8 cellular contexts compared by ENCODE assay signal in the genomic region with DNA sequence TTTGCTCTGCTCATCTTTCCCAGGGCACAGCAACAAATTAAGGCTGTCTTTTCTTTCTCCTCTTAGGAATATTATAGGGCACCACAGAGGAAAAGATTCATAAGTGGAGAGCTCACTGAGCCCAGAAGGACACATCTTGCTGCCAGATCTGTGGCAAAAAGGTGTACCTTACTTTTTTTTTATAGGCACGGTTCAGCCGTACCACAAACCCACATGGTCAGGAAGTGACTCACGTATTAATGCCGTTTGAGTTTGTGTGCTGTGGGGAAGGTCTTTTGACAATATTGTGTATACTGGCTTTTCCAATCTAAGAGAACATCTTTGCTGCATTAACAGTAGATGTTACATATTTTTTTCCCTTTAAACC. TPM values are rescaled to one million over a fixed set of nuclear protein-coding genes. Genes with fewer than 3 reads are reported as not detected.
DNase-seq lines count a peak whose midpoint lies in the region; ATAC-seq lines count a peak whose summit lies in the region.

No MANE protein-coding gene starts in this region.

- H3K36me3 Mint-ChIP-seq in T-helper 17 cell (ENCODE audit: low read depth), result no peaks in the 10 kb centered on the region

- peak overlapping the region; percentile 86 for H3K4me3 Mint-ChIP-seq in T-helper 17 cell

- ATAC-seq in GM21360 (IDR thresholded peaks at IDR 0.05; ENCODE audit: unreplicated experiment) (peak; percentile 55), HG03571 (IDR thresholded peaks at IDR 0.05; ENCODE audit: unreplicated experiment) (peak; percentile 43), T-helper 17 cell (peak; percentile 72)

- H3K27me3 Mint-ChIP-seq in T-helper 17 cell, result no peaks in the 10 kb centered on the region

- DNase-seq in Daoy (ENCODE audit: low read depth) (peak; percentile 85), T-helper 17 cell (peak; percentile 19 to 50 (median 20)), renal cortical epithelial cell (ENCODE audit: low read depth) (peak; percentile 87), iPS-NIHi11 (ENCODE audit: low spot score) (no peak), NCI-H82 treated with DMSO at 0.1 percent for 48 hours (lab: John Stamatoyannopoulos, UW; ENCODE audit: unreplicated experiment) (no peak)

- peak overlapping the region; percentile 97 for H3K27ac Mint-ChIP-seq in T-helper 17 cell

- H3K27ac ChIP-seq in cingulate gyrus (ENCODE audit: low read depth, low read length), result peak overlapping the region; percentile 97

- H3K9me3 ChIP-seq in T-helper 17 cell (ENCODE audit: control insufficient read depth, low read length, poor library complexity, severe bottlenecking), result no peaks in the 10 kb centered on the region

- peaks cover 56% of the 10 kb centered on the region for H3K4me1 Mint-ChIP-seq in T-helper 17 cell

RNA-seq across cellular contexts. Expression of gene PAQR8, which starts 28.4 kb away (rescaled TPM):
- 4.1 and 4.2 TPM in 2 replicates for total RNA-seq in Daoy (2014; rRNA removed; shearing (Covaris generic))
- 1 to 10 TPM; 3.6 to 7.7 TPM for total RNA-seq in T-helper 17 cell
- total RNA-seq in renal cortical epithelial cell, result 3.6 and 3.8 TPM in 2 replicates

RNA-seq across cellular contexts. Expression of gene EFHC1, which starts 29.8 kb away (rescaled TPM):
- 16.2 and 20.4 TPM in 2 replicates for total RNA-seq in Daoy (2014; rRNA removed; shearing (Covaris generic))
- total RNA-seq in T-helper 17 cell (1 to 10 TPM; 5.3 to 7.5 TPM), renal cortical epithelial cell (19.6 and 50.2 TPM in 2 replicates)

Comparison
In these comparisons a context has a peak if more than half of its experiments do, and no peak if none do; other contexts are left out.
1. DNase-seq: peak in Daoy (single experiment), T-helper 17 cell (3 of 3) and renal cortical epithelial cell (single experiment); none in iPS-NIHi11 (single experiment) and NCI-H82 treated with DMSO at 0.1 percent for 48 hours (single experiment).
2. Peak in every context shown above with its lines, with median percentiles within 50 percentile points of each other: ATAC-seq.